11 cellular contexts compared by ENCODE assay signal in genomic region chr1:116567790-116568667, GRCh38. TPM values are rescaled to one million over a fixed set of nuclear protein-coding genes. Genes with fewer than 3 reads are reported as not detected.
A peak's percentile ranks its signal among the peaks of the same experiment; 100 is the strongest.
DNase-seq lines count a peak whose midpoint lies in the region; ATAC-seq and TF ChIP-seq lines count a peak whose summit lies in the region.
"Had no signal": no experiment of that assay in that cellular context is flagged by ENCODE, and none has a peak within 500 bp of the region (broad histone marks: within the 10 kb centered on the region; RNA-seq: fewer than 3 reads in every experiment).

No MANE protein-coding gene starts in this region.

- H3K4me1 ChIP-seq in Loucy (ENCODE audit: insufficient read depth, low read length, poor library complexity, severe bottlenecking) (peaks cover 65% of the 10 kb centered on the region), prostate gland (replicated peaks) (no peaks in the 10 kb centered on the region)
- H3K4me1 ChIP-seq in effector memory CD4-positive, alpha-beta T cell (ENCODE audit: control insufficient read depth, insufficient read depth, low read length, poor library complexity, severe bottlenecking) = peaks cover 18% of the 10 kb centered on the region
- H3K4me1 ChIP-seq: neural progenitor cell had no signal

- H3K27ac Mint-ChIP-seq in CD4-positive, alpha-beta T cell = peak overlapping the region; percentile 91
- H3K27ac Mint-ChIP-seq: neural progenitor cell, WTC11 had no signal

- peak overlapping the region; percentile 73 for H3K4me3 ChIP-seq in GM08714 (ENCODE audit: low read length)
- peak overlapping the region; percentile 90 for H3K4me3 ChIP-seq in Loucy (ENCODE audit: low read length, poor library complexity, severe bottlenecking)
- no peak overlapping the region for H3K4me3 ChIP-seq in effector memory CD4-positive, alpha-beta T cell (ENCODE audit: insufficient read depth, low read depth, low read length, poor library complexity, severe bottlenecking)
- H3K4me3 ChIP-seq in prostate gland = no peak overlapping the region
- H3K4me3 ChIP-seq: dorsolateral prefrontal cortex, lung, neural progenitor cell had no signal

- peak overlapping the region; percentile 99 for H3K4me2 ChIP-seq in Loucy (ENCODE audit: low read depth, low read length, poor library complexity, severe bottlenecking)
- H3K4me2 ChIP-seq: neural progenitor cell had no signal

- H3F3A ChIP-seq in Loucy (ENCODE audit: low read depth) = no peaks in the 10 kb centered on the region

- H3K4me3 Mint-ChIP-seq in CD4-positive, alpha-beta T cell = peak overlapping the region; percentile 96

- TF ChIP-seq POLR2A in prostate gland (IDR thresholded peaks at IDR 0.05) = no peak

- DNase-seq in CD4-positive, alpha-beta T cell = no peak
- DNase-seq in effector memory CD4-positive, alpha-beta T cell = no peak
- no peak for DNase-seq in NCI-H2029 treated with DMSO at 0.1 percent for 48 hours (lab: John Stamatoyannopoulos, UW)
- DNase-seq in prostate gland (ENCODE audit: low spot score) = no peak
- DNase-seq: dorsolateral prefrontal cortex had no signal

- peaks cover 17% of the 10 kb centered on the region for H4K20me1 ChIP-seq in Loucy (ENCODE audit: insufficient read depth, low read length, poor library complexity, severe bottlenecking)

- peaks cover 42% of the 10 kb centered on the region for H3K4me1 Mint-ChIP-seq in CD4-positive, alpha-beta T cell (ENCODE audit: low read depth)

- peaks cover 13% of the 10 kb centered on the region for H3K36me3 Mint-ChIP-seq in CD4-positive, alpha-beta T cell (ENCODE audit: low read depth)

- WGBS in prostate gland = 70% methylated on average over 4 of the region's 4 CpGs

- H3K9me3 ChIP-seq in CD4-positive, alpha-beta T cell (ENCODE audit: control insufficient read depth, low read length) = peaks cover 5% of the 10 kb centered on the region
- H3K9me3 ChIP-seq in Loucy (ENCODE audit: insufficient read depth, low read depth, low read length) = peaks cover 11% of the 10 kb centered on the region; the same call in 1 of the 2 replicates
- H3K9me3 ChIP-seq in effector memory CD4-positive, alpha-beta T cell (ENCODE audit: control insufficient read depth, low read length) = no peaks in the 10 kb centered on the region
- no peaks in the 10 kb centered on the region for H3K9me3 ChIP-seq in prostate gland

- no peak for ATAC-seq in CD4-positive, alpha-beta T cell (ENCODE audit: poor library complexity)
- ATAC-seq in GM21825 (IDR thresholded peaks at IDR 0.05; ENCODE audit: unreplicated experiment) = no peak
- ATAC-seq: WTC11 had no signal

- intact Hi-C loops in CD4-positive, alpha-beta T cell (cut with DNase I, micrococcal nuclease) = no loop called here
- intact Hi-C loops in prostate gland (cut with DNase I) = no loop called here

- H3K9me3 Mint-ChIP-seq in CD4-positive, alpha-beta T cell = no peaks in the 10 kb centered on the region

- H3K27ac ChIP-seq in CD4-positive, alpha-beta T cell (ENCODE audit: low read depth, low read length) = no peak overlapping the region
- peak overlapping the region; percentile 3 for H3K27ac ChIP-seq in effector memory CD4-positive, alpha-beta T cell (ENCODE audit: insufficient read depth, low read length, poor library complexity, severe bottlenecking)
- H3K27ac ChIP-seq in prostate gland = no peak overlapping the region
- H3K27ac ChIP-seq: dorsolateral prefrontal cortex, neural progenitor cell had no signal

- TF ChIP-seq CTCF in CD4-positive, alpha-beta T cell (IDR thresholded peaks at IDR 0.05) = no peak
- TF ChIP-seq CTCF in Loucy (conservative IDR thresholded peaks at IDR 0.05; ENCODE audit: low read length) = no peak
- no peak for TF ChIP-seq CTCF in prostate gland (IDR thresholded peaks at IDR 0.05)

- POLR2A ChIA-PET in CD4-positive, alpha-beta T cell (lab: Charles Lee) = interaction anchor here (0.9 to 1.6 kb wide), 3 partner anchors 8 to 28 kb away, joined by 3 to 6 read pairs (median 4); no protein-coding TSS in a partner anchor

- peak overlapping the region; percentile 97 for H3K9ac ChIP-seq in Loucy (ENCODE audit: low read depth, low read length, poor library complexity, severe bottlenecking)
- H3K9ac ChIP-seq: neural progenitor cell had no signal

- peaks cover 68% of the 10 kb centered on the region for H3K79me2 ChIP-seq in Loucy (ENCODE audit: insufficient read depth, low read length)

- H2AFZ ChIP-seq in Loucy (ENCODE audit: low read length) = no peak overlapping the region
- H2AFZ ChIP-seq: neural progenitor cell had no signal

- no peaks in the 10 kb centered on the region for H3K27me3 ChIP-seq in CD4-positive, alpha-beta T cell (ENCODE audit: control insufficient read depth, insufficient read depth, low read length)
- H3K27me3 ChIP-seq in Loucy (ENCODE audit: insufficient read depth, low read length, poor library complexity, severe bottlenecking) (no peaks in the 10 kb centered on the region), prostate gland (replicated peaks; ENCODE audit: insufficient read depth) (no peaks in the 10 kb centered on the region)
- no peaks in the 10 kb centered on the region for H3K27me3 ChIP-seq in effector memory CD4-positive, alpha-beta T cell (replicated peaks; ENCODE audit: control insufficient read depth, insufficient read depth, low read length, poor library complexity, severe bottlenecking)
- H3K27me3 ChIP-seq: dorsolateral prefrontal cortex had no signal

- CTCF ChIA-PET in CD4-positive, alpha-beta T cell (lab: Charles Lee) = interaction anchor here (0.7 to 2.9 kb wide), 4 partner anchors 11 to 429 kb away, joined by 3 to 18 read pairs (median 7); no protein-coding TSS in a partner anchor

- H3K27me3 Mint-ChIP-seq in CD4-positive, alpha-beta T cell = no peaks in the 10 kb centered on the region

- H3K9me2 ChIP-seq in Loucy (replicated peaks; ENCODE audit: low read depth, low read length) = no peaks in the 10 kb centered on the region

- no peaks in the 10 kb centered on the region for H3K36me3 ChIP-seq in Loucy (ENCODE audit: insufficient read depth, low read length)
- H3K36me3 ChIP-seq in effector memory CD4-positive, alpha-beta T cell (ENCODE audit: control insufficient read depth, insufficient read depth, low read length) = no peaks in the 10 kb centered on the region
- no peaks in the 10 kb centered on the region for H3K36me3 ChIP-seq in prostate gland
- H3K36me3 ChIP-seq: neural progenitor cell had no signal

RNA-seq across cellular contexts. Expression of gene CD58, which starts 2.8 kb away (rescaled TPM):
- total RNA-seq in CD4-positive, alpha-beta T cell = 1 to 10 TPM; 4.2 to 5.7 TPM
- 10 to 100 TPM; 10.4 to 13.7 TPM for total RNA-seq in prostate gland

Comparison
In these comparisons a context has a peak if more than half of its experiments do, and no peak if none do; other contexts are left out.
1. H3K4me3 ChIP-seq: peak in GM08714 (single experiment) and Loucy (single experiment); none in effector memory CD4-positive, alpha-beta T cell (single experiment) and prostate gland (0 of 2).